Comparison of ENCODE assay signal across 10 cellular contexts in the genomic region with DNA sequence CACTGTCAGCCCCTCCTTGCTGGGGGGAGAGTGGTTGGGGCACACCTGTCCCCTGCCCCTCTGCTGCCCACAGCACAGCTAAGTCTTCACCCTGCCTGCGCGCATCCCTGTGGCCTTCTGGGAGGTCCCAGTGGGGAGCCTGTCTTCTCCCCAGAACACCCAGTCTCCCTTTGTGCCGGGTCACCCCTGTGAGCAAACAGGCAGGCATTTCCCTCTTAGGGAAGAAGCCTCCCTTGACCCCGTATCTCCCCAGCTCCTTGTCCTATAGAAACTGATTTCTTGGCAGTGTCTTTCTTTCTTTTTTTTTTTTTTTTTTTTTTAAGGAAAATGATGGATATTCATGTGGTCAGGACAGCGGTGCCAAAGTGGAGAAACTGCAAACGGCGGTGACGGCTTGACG.
"Had no signal": no experiment of that assay in that cellular context is flagged by ENCODE, and none has a peak within 500 bp of the region (broad histone marks: within the 10 kb centered on the region; RNA-seq: fewer than 3 reads in every experiment).

No MANE protein-coding gene starts in this region.

- H3K4me2 ChIP-seq: smooth muscle cell had no signal

- ATAC-seq: activated naive CD4-positive, alpha-beta T cell treated with anti-CD3 and anti-CD28 coated beads, Interleukin-2, amount 50 U/mL, for 72 hours; left colon; T-cell had no signal

- H3K9ac ChIP-seq: parathyroid adenoma had no signal

- H2AFZ ChIP-seq: parathyroid adenoma had no signal

- H3K9me3 ChIP-seq: esophagus muscularis mucosa, thyroid gland had no signal

- H3K36me3 ChIP-seq: thyroid gland had no signal

- H3K27me3 ChIP-seq: esophagus muscularis mucosa, thyroid gland had no signal

- H3K4me3 ChIP-seq: esophagus muscularis mucosa, smooth muscle cell, thyroid gland had no signal

- H3K4me1 ChIP-seq: parathyroid adenoma had no signal

- DNase-seq: activated CD4-positive, alpha-beta T cell treated with anti-CD3 and anti-CD28 coated beads, Interleukin-2, amount 50 U/mL, for 1 hour; activated T-cell treated with anti-CD3 and anti-CD28 coated beads for 4 hours; thyroid gland had no signal

- H3K27ac ChIP-seq: esophagus muscularis mucosa, parathyroid adenoma, thyroid gland, VCaP had no signal
